ENCODE assay signal across 2 cellular contexts in the genomic region with DNA sequence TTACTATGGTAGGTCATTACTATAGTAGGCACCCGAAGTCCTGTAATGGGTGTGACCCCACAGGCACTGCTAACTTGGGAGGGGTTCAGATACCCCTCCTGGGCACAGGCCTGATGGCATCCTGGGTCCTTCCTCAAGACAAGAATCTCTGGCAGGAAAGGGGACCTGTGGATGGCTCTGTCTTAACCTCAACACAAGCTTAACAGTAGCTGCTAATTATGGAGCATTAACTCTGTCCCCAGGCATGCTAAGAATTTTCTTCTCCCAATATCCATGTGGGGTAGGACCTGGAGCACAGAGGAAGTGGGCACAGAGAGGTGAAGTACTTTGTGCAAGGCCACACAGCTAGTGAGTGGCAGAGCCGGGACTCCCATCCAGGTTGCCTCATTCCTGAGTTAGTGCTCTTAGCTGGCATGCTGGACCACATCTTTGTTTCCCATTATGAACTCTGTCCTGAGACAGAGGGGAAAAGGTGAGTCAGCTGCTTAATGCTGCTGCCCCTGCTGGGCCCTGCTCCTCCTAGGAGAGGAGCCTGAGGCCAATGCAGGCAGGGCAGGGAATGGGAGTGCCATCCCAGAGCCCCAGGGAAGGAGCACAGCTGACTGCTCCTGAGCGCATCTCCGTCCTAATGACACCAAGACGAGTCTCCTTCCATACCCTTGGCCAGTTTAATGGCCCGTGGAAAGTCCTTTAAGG.
TF ChIP-seq lines count a peak whose summit lies in the region.

No MANE protein-coding gene starts in this region.

TF ChIP-seq in SK-N-SH treated with all-trans-retinoic acid at 6 μM for 48 hours, 23 proteins besides CTCF, POLR2A, EP300 and RAD21 (continued from another document):
- TF ChIP-seq, protein P1, sequence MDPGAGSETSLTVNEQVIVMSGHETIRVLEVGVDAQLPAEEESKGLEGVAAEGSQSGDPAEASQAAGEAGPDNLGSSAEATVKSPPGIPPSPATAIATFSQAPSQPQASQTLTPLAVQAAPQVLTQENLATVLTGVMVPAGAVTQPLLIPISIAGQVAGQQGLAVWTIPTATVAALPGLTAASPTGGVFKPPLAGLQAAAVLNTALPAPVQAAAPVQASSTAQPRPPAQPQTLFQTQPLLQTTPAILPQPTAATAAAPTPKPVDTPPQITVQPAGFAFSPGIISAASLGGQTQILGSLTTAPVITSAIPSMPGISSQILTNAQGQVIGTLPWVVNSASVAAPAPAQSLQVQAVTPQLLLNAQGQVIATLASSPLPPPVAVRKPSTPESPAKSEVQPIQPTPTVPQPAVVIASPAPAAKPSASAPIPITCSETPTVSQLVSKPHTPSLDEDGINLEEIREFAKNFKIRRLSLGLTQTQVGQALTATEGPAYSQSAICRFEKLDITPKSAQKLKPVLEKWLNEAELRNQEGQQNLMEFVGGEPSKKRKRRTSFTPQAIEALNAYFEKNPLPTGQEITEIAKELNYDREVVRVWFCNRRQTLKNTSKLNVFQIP (CRISPR knock-in tag; IDR thresholded peaks at IDR 0.05; ENCODE audit: borderline replicate concordance, low read depth) = no peak
- TF ChIP-seq OSR1 (CRISPR knock-in tag; IDR thresholded peaks at IDR 0.05) (no peak), ISL1 (CRISPR knock-in tag; IDR thresholded peaks at IDR 0.05) (no peak), CSDC2 (CRISPR knock-in tag; IDR thresholded peaks at IDR 0.05) (no peak), ZFP30 (CRISPR knock-in tag; IDR thresholded peaks at IDR 0.05) (no peak), ZNF8 (CRISPR knock-in tag; IDR thresholded peaks at IDR 0.05) (no peak), GLIS3 (CRISPR knock-in tag; IDR thresholded peaks at IDR 0.05) (no peak), PPARA (CRISPR knock-in tag; IDR thresholded peaks at IDR 0.05; ENCODE audit: borderline replicate concordance) (no peak), ZNF70 (CRISPR knock-in tag; IDR thresholded peaks at IDR 0.05) (no peak), ZFP3 (CRISPR knock-in tag; IDR thresholded peaks at IDR 0.05) (no peak)
- TF ChIP-seq, protein P2, sequence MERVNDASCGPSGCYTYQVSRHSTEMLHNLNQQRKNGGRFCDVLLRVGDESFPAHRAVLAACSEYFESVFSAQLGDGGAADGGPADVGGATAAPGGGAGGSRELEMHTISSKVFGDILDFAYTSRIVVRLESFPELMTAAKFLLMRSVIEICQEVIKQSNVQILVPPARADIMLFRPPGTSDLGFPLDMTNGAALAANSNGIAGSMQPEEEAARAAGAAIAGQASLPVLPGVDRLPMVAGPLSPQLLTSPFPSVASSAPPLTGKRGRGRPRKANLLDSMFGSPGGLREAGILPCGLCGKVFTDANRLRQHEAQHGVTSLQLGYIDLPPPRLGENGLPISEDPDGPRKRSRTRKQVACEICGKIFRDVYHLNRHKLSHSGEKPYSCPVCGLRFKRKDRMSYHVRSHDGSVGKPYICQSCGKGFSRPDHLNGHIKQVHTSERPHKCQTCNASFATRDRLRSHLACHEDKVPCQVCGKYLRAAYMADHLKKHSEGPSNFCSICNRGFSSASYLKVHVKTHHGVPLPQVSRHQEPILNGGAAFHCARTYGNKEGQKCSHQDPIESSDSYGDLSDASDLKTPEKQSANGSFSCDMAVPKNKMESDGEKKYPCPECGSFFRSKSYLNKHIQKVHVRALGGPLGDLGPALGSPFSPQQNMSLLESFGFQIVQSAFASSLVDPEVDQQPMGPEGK (CRISPR knock-in tag; IDR thresholded peaks at IDR 0.05; ENCODE audit: borderline replicate concordance) = no peak
- TF ChIP-seq, protein P3, sequence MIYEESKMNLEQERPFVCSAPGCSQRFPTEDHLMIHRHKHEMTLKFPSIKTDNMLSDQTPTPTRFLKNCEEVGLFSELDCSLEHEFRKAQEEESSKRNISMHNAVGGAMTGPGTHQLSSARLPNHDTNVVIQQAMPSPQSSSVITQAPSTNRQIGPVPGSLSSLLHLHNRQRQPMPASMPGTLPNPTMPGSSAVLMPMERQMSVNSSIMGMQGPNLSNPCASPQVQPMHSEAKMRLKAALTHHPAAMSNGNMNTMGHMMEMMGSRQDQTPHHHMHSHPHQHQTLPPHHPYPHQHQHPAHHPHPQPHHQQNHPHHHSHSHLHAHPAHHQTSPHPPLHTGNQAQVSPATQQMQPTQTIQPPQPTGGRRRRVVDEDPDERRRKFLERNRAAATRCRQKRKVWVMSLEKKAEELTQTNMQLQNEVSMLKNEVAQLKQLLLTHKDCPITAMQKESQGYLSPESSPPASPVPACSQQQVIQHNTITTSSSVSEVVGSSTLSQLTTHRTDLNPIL (CRISPR knock-in tag; IDR thresholded peaks at IDR 0.05; ENCODE audit: low read depth) = no peak
TF ChIP-seq in SK-N-SH treated with all-trans-retinoic acid at 6 μM for 48 hours: peak in this region for 0.

TF ChIP-seq in SK-N-SH, 30 proteins besides CTCF, POLR2A, EP300 and RAD21 (continued from another document):
- TF ChIP-seq, protein P4, sequence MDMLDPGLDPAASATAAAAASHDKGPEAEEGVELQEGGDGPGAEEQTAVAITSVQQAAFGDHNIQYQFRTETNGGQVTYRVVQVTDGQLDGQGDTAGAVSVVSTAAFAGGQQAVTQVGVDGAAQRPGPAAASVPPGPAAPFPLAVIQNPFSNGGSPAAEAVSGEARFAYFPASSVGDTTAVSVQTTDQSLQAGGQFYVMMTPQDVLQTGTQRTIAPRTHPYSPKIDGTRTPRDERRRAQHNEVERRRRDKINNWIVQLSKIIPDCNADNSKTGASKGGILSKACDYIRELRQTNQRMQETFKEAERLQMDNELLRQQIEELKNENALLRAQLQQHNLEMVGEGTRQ (IDR thresholded peaks at IDR 0.05; ENCODE audit: borderline replicate concordance, low read depth, low read length) = no peak
- TF ChIP-seq MEF2A (IDR thresholded peaks at IDR 0.05; ENCODE audit: borderline replicate concordance, low read depth) (no peak), NRF1 (IDR thresholded peaks at IDR 0.05; ENCODE audit: low read depth, low read length) (no peak), GABPA (IDR thresholded peaks at IDR 0.05; ENCODE audit: low read depth) (no peak), NFIC (IDR thresholded peaks at IDR 0.05; ENCODE audit: borderline replicate concordance) (no peak), JUND (IDR thresholded peaks at IDR 0.05) (no peak), ELF1 (IDR thresholded peaks at IDR 0.05) (no peak), FOSL2 (IDR thresholded peaks at IDR 0.05; ENCODE audit: borderline replicate concordance, low read depth) (no peak), YY1 (IDR thresholded peaks at IDR 0.05; ENCODE audit: low read depth) (no peak), TAF1 (IDR thresholded peaks at IDR 0.05; ENCODE audit: borderline replicate concordance, low read depth, low read length) (no peak)
- TF ChIP-seq, protein P5, sequence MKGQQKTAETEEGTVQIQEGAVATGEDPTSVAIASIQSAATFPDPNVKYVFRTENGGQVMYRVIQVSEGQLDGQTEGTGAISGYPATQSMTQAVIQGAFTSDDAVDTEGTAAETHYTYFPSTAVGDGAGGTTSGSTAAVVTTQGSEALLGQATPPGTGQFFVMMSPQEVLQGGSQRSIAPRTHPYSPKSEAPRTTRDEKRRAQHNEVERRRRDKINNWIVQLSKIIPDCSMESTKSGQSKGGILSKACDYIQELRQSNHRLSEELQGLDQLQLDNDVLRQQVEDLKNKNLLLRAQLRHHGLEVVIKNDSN (IDR thresholded peaks at IDR 0.05; ENCODE audit: borderline replicate concordance, low read depth) = no peak
- TF ChIP-seq, protein P6, sequence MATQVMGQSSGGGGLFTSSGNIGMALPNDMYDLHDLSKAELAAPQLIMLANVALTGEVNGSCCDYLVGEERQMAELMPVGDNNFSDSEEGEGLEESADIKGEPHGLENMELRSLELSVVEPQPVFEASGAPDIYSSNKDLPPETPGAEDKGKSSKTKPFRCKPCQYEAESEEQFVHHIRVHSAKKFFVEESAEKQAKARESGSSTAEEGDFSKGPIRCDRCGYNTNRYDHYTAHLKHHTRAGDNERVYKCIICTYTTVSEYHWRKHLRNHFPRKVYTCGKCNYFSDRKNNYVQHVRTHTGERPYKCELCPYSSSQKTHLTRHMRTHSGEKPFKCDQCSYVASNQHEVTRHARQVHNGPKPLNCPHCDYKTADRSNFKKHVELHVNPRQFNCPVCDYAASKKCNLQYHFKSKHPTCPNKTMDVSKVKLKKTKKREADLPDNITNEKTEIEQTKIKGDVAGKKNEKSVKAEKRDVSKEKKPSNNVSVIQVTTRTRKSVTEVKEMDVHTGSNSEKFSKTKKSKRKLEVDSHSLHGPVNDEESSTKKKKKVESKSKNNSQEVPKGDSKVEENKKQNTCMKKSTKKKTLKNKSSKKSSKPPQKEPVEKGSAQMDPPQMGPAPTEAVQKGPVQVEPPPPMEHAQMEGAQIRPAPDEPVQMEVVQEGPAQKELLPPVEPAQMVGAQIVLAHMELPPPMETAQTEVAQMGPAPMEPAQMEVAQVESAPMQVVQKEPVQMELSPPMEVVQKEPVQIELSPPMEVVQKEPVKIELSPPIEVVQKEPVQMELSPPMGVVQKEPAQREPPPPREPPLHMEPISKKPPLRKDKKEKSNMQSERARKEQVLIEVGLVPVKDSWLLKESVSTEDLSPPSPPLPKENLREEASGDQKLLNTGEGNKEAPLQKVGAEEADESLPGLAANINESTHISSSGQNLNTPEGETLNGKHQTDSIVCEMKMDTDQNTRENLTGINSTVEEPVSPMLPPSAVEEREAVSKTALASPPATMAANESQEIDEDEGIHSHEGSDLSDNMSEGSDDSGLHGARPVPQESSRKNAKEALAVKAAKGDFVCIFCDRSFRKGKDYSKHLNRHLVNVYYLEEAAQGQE (IDR thresholded peaks at IDR 0.05; ENCODE audit: low read depth, low read length) = no peak
- TF ChIP-seq, protein P7, sequence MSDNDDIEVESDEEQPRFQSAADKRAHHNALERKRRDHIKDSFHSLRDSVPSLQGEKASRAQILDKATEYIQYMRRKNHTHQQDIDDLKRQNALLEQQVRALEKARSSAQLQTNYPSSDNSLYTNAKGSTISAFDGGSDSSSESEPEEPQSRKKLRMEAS (IDR thresholded peaks at IDR 0.05; ENCODE audit: low read depth) = no peak
- TF ChIP-seq, protein P8, sequence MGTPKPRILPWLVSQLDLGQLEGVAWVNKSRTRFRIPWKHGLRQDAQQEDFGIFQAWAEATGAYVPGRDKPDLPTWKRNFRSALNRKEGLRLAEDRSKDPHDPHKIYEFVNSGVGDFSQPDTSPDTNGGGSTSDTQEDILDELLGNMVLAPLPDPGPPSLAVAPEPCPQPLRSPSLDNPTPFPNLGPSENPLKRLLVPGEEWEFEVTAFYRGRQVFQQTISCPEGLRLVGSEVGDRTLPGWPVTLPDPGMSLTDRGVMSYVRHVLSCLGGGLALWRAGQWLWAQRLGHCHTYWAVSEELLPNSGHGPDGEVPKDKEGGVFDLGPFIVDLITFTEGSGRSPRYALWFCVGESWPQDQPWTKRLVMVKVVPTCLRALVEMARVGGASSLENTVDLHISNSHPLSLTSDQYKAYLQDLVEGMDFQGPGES (IDR thresholded peaks at IDR 0.05; ENCODE audit: low read depth, low read length) = no peak
